In genomic region chr5:104237574-104237973, GRCh38 we compare ENCODE assay signal across 18 cellular contexts.
DNase-seq lines count a peak whose midpoint lies in the region; TF ChIP-seq lines count a peak whose summit lies in the region.
"Had no signal": no experiment of that assay in that cellular context is flagged by ENCODE, and none has a peak within 500 bp of the region (broad histone marks: within the 10 kb centered on the region; RNA-seq: fewer than 3 reads in every experiment).

No MANE protein-coding gene starts in this region.

- CTCF ChIA-PET in SK-N-SH (lab: Yijun Ruan, JAX), result no interaction called here

- peak in 1 of 2 experiments; percentile 74; a peak in 2 of 4 replicates for TF ChIP-seq EP300 in SK-N-SH (IDR thresholded peaks at IDR 0.05; ENCODE audit: borderline replicate concordance in 1 of 2, low read depth in 1 of 2, low read length in 1 of 2)

- no peak overlapping the region for H2BK12ac ChIP-seq in trophoblast cell (ENCODE audit: low read length)

- TF ChIP-seq CTCF in SK-N-SH (IDR thresholded peaks at IDR 0.05), result no peak

- 29% methylated on average over 5 of the region's 5 CpGs for WGBS in SK-N-SH (ENCODE audit: low lambda C conversion rate)
- no CpG with 5 or more reads among the region's 5 CpGs for WGBS in trophoblast cell (ENCODE audit: extremely low coverage, insufficient coverage, insufficient read length)

- H3K9me3 ChIP-seq in SK-N-SH, result no peaks in the 10 kb centered on the region
- H3K9me3 ChIP-seq in trophoblast cell (ENCODE audit: insufficient read depth, low read depth, low read length), result no peaks in the 10 kb centered on the region
- H3K9me3 ChIP-seq: A549; BLaER1 treated with 17β-estradiol and CSF1 and Interleukin-3, amounts not matched to agents 10 nM and 100 nM; Caco-2 had no signal

- no peak overlapping the region for H2BK5ac ChIP-seq in trophoblast cell (ENCODE audit: low read depth, low read length, poor library complexity)

- TF ChIP-seq RAD21 in SK-N-SH (IDR thresholded peaks at IDR 0.05; ENCODE audit: low read length), result no peak

- H3K79me1 ChIP-seq in trophoblast cell (ENCODE audit: low read length), result peaks cover 2% of the 10 kb centered on the region

- no peak overlapping the region for H4K8ac ChIP-seq in trophoblast cell (ENCODE audit: low read depth, low read length)

- H2AFZ ChIP-seq in SK-N-SH (ENCODE audit: low read depth) (no peak overlapping the region), trophoblast cell (ENCODE audit: insufficient read depth, low read length, poor library complexity) (no peak overlapping the region)

- H3K9me2 ChIP-seq in SK-N-SH, result no peaks in the 10 kb centered on the region

- H3F3A ChIP-seq in SK-N-SH (replicated peaks; ENCODE audit: insufficient read depth), result peaks cover 5% of the 10 kb centered on the region

- H3K4me2 ChIP-seq in SK-N-SH (no peak overlapping the region), trophoblast cell (ENCODE audit: low read length) (peak overlapping the region; percentile 41)
- H3K4me2 ChIP-seq: A549; BLaER1 treated with 17β-estradiol and CSF1 and Interleukin-3, amounts not matched to agents 10 nM and 100 nM had no signal

- H2AK5ac ChIP-seq in trophoblast cell (ENCODE audit: low read length), result no peak overlapping the region

- H3K27me3 ChIP-seq in SK-N-SH (ENCODE audit: insufficient read depth) (no peaks in the 10 kb centered on the region), trophoblast cell (ENCODE audit: insufficient read depth, low read length) (no peaks in the 10 kb centered on the region)
- H3K27me3 ChIP-seq: BLaER1 treated with 17β-estradiol and CSF1 and Interleukin-3, amounts not matched to agents 10 nM and 100 nM had no signal

- H4K91ac ChIP-seq in trophoblast cell (ENCODE audit: low read depth, low read length), result no peak overlapping the region

- peak overlapping the region in 1 of 2 experiments; percentile 81; a peak in 3 of 4 replicates for H3K27ac ChIP-seq in SK-N-SH (ENCODE audit: low read depth in 2 of 2, low read length in 1 of 2)
- peak overlapping the region; percentile 81 for H3K27ac ChIP-seq in trophoblast cell (ENCODE audit: low read depth, low read length)
- H3K27ac ChIP-seq in caudate nucleus (ENCODE audit: low read depth, low read length), result no peak overlapping the region
- H3K27ac ChIP-seq: A549; BLaER1 treated with 17β-estradiol and CSF1 and Interleukin-3, amounts not matched to agents 10 nM and 100 nM; C4-2B had no signal

- H3K4me1 ChIP-seq in SK-N-SH (ENCODE audit: control insufficient read depth in 1 of 2, insufficient read depth in 2 of 2, low read depth in 1 of 2, low read length in 1 of 2) (peaks cover 0 to 5% of the 10 kb centered on the region in 2 experiments; a peak in 2 of 4 replicates), trophoblast cell (ENCODE audit: control insufficient read depth in 1 of 2, insufficient read depth in 2 of 2, low read length in 2 of 2) (peaks cover 0 to 3% of the 10 kb centered on the region in 2 experiments)
- H3K4me1 ChIP-seq: A549; BLaER1 treated with 17β-estradiol and CSF1 and Interleukin-3, amounts not matched to agents 10 nM and 100 nM; Caco-2 had no signal

- H4K12ac ChIP-seq in trophoblast cell (ENCODE audit: low read depth, low read length), result no peak overlapping the region

- H2BK120ac ChIP-seq in trophoblast cell (ENCODE audit: insufficient read depth, low read length, poor library complexity), result no peak overlapping the region

- POLR2A ChIA-PET in SK-N-SH (lab: Yijun Ruan, JAX), result no interaction called here

- no peaks in the 10 kb centered on the region for H4K20me1 ChIP-seq in SK-N-SH (ENCODE audit: insufficient read depth)
- H4K20me1 ChIP-seq: BLaER1 treated with 17β-estradiol and CSF1 and Interleukin-3, amounts not matched to agents 10 nM and 100 nM had no signal

- H3K79me2 ChIP-seq in SK-N-SH (ENCODE audit: insufficient read depth) (no peaks in the 10 kb centered on the region), trophoblast cell (ENCODE audit: control insufficient read depth, insufficient read depth, low read length, poor library complexity) (no peaks in the 10 kb centered on the region)

- H3K4me3 ChIP-seq in SK-N-SH (ENCODE audit: low read depth in 2 of 2, low read length in 1 of 2) (no peak overlapping the region), trophoblast cell (ENCODE audit: low read depth, low read length) (no peak overlapping the region)
- H3K4me3 ChIP-seq: A549; BLaER1 treated with 17β-estradiol and CSF1 and Interleukin-3, amounts not matched to agents 10 nM and 100 nM had no signal

- H3K36me3 ChIP-seq in SK-N-SH (replicated peaks in 1 of 2; ENCODE audit: control insufficient read depth in 1 of 2, insufficient read depth in 2 of 2, low read length in 1 of 2) (peaks cover 0 to 3% of the 10 kb centered on the region in 2 experiments), trophoblast cell (ENCODE audit: control insufficient read depth in 1 of 2, insufficient read depth in 2 of 2, low read length in 2 of 2) (no peaks in the 10 kb centered on the region)
- H3K36me3 ChIP-seq: BLaER1 treated with 17β-estradiol and CSF1 and Interleukin-3, amounts not matched to agents 10 nM and 100 nM had no signal

- H3K14ac ChIP-seq in trophoblast cell (ENCODE audit: low read length), result no peak overlapping the region

- H3K9ac ChIP-seq in SK-N-SH (no peak overlapping the region), trophoblast cell (ENCODE audit: low read length) (no peak overlapping the region)
- H3K9ac ChIP-seq: BLaER1 treated with 17β-estradiol and CSF1 and Interleukin-3, amounts not matched to agents 10 nM and 100 nM had no signal

- no peak overlapping the region for H3K4ac ChIP-seq in trophoblast cell (ENCODE audit: low read depth, low read length)

- DNase-seq in SK-N-SH (no peak), amniotic epithelial cell (ENCODE audit: low read depth) (peak; percentile 10), trophoblast cell (peak; percentile 22 to 76), A172 (ENCODE audit: low spot score) (no peak), putamen (ENCODE audit: low spot score) (no peak), caudate nucleus (lab: John Stamatoyannopoulos, UW) (no peak), Kasumi-1 (lab: John Stamatoyannopoulos, UW) (no peak)
- DNase-seq: 8988T; AML-193; Caco-2; Calu3; CD4-positive, alpha-beta T cell; CD8-positive, alpha-beta T cell; DMS79 treated with DMSO at 0.1 percent for 48 hours; GF-D8 had no signal

- H3K18ac ChIP-seq in trophoblast cell (ENCODE audit: low read length), result no peak overlapping the region

- H3K23ac ChIP-seq in trophoblast cell (ENCODE audit: low read length), result no peak overlapping the region

TF ChIP-seq in SK-N-SH, 30 proteins besides CTCF, POLR2A, EP300 and RAD21 (continues in another document):
- TF ChIP-seq USF1 (IDR thresholded peaks at IDR 0.05; ENCODE audit: borderline replicate concordance, low read depth) (no peak), JUND (IDR thresholded peaks at IDR 0.05) (peak; percentile 37; the same call in 1 of the 2 replicates), RFX5 (IDR thresholded peaks at IDR 0.05; ENCODE audit: low read length) (no peak), MXI1 (IDR thresholded peaks at IDR 0.05; ENCODE audit: low read depth, low read length) (no peak), RXRA (IDR thresholded peaks at IDR 0.05; ENCODE audit: borderline replicate concordance, low read depth) (peak; percentile 21; the same call in 1 of the 2 replicates), NFIC (IDR thresholded peaks at IDR 0.05; ENCODE audit: borderline replicate concordance) (0 out of 2 replicates have a peak, but pooled peaks have one; percentile 17), POLR2AphosphoS5 (IDR thresholded peaks at IDR 0.05; ENCODE audit: low read depth, low read length) (peak; percentile 41; the same call in 1 of the 2 replicates), TEAD4 (IDR thresholded peaks at IDR 0.05; ENCODE audit: borderline replicate concordance, insufficient read depth) (peak; percentile 58; the same call in 1 of the 2 replicates), SIN3A (IDR thresholded peaks at IDR 0.05; ENCODE audit: borderline replicate concordance, low read depth, low read length) (no peak), FOSL2 (IDR thresholded peaks at IDR 0.05; ENCODE audit: borderline replicate concordance, low read depth) (peak; percentile 8; the same call in 1 of the 2 replicates), TCF12 (IDR thresholded peaks at IDR 0.05) (peak; percentile 88), TAF1 (IDR thresholded peaks at IDR 0.05; ENCODE audit: borderline replicate concordance, low read depth, low read length) (no peak)
- TF ChIP-seq, protein P1, sequence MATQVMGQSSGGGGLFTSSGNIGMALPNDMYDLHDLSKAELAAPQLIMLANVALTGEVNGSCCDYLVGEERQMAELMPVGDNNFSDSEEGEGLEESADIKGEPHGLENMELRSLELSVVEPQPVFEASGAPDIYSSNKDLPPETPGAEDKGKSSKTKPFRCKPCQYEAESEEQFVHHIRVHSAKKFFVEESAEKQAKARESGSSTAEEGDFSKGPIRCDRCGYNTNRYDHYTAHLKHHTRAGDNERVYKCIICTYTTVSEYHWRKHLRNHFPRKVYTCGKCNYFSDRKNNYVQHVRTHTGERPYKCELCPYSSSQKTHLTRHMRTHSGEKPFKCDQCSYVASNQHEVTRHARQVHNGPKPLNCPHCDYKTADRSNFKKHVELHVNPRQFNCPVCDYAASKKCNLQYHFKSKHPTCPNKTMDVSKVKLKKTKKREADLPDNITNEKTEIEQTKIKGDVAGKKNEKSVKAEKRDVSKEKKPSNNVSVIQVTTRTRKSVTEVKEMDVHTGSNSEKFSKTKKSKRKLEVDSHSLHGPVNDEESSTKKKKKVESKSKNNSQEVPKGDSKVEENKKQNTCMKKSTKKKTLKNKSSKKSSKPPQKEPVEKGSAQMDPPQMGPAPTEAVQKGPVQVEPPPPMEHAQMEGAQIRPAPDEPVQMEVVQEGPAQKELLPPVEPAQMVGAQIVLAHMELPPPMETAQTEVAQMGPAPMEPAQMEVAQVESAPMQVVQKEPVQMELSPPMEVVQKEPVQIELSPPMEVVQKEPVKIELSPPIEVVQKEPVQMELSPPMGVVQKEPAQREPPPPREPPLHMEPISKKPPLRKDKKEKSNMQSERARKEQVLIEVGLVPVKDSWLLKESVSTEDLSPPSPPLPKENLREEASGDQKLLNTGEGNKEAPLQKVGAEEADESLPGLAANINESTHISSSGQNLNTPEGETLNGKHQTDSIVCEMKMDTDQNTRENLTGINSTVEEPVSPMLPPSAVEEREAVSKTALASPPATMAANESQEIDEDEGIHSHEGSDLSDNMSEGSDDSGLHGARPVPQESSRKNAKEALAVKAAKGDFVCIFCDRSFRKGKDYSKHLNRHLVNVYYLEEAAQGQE (IDR thresholded peaks at IDR 0.05; ENCODE audit: low read depth, low read length), result no peak

Comparison
In these comparisons a context has a peak if more than half of its experiments do, and no peak if none do; other contexts are left out.
1. DNase-seq: peak in amniotic epithelial cell (single experiment) and trophoblast cell (2 of 2); none in SK-N-SH (single experiment), A172 (single experiment), putamen (single experiment), caudate nucleus (0 of 61) and Kasumi-1 (0 of 2).